In the genomic region with DNA sequence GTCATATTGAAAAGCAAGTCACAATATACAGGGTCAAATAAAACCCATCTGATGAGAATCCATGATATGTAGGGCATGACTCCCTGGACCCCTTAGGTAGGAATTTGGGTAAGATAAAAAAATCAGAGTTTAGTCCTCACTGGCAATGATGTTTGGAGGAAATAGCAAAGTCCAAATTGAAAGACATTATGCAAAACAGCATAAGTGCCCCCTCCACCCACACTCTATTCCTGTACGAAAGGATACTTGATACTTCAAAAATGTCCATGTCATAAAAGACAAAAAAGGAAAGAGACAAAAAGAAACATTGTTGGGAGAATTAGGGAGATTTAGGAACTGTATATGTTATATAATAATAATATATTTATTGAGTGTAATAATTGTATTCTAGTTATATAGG, we compare ENCODE assay signal across 12 cellular contexts.
"Had no signal": no experiment of that assay in that cellular context is flagged by ENCODE, and none has a peak within 500 bp of the region (broad histone marks: within the 10 kb centered on the region; RNA-seq: fewer than 3 reads in every experiment).

No MANE protein-coding gene starts in this region.

- H3K27me3 ChIP-seq: gastrocnemius medialis, heart left ventricle, transverse colon had no signal

- H3K27ac ChIP-seq: gastrocnemius medialis, heart left ventricle, transverse colon had no signal

- H3K36me3 ChIP-seq: gastrocnemius medialis had no signal

- H3K4me3 Mint-ChIP-seq: activated CD4-positive, alpha-beta memory T cell treated with anti-CD3 and anti-CD28 coated beads, Interleukin-2, amount 10 ng/mL, durations not matched to agents 7 days and 5 days; activated naive CD4-positive, alpha-beta T cell treated with anti-CD3 and anti-CD28 coated beads for 36 hours; naive thymus-derived CD4-positive, alpha-beta T cell had no signal

- H3K9me3 Mint-ChIP-seq: activated naive CD4-positive, alpha-beta T cell treated with anti-CD3 and anti-CD28 coated beads for 36 hours had no signal

- H3K9me3 ChIP-seq: gastrocnemius medialis, transverse colon had no signal

- H3K4me3 ChIP-seq: gastrocnemius medialis, heart left ventricle, lung, transverse colon had no signal

- DNase-seq: activated CD4-positive, alpha-beta memory T cell treated with anti-CD3 and anti-CD28 coated beads, Interleukin-2, amount 10 ng/mL, durations not matched to agents 7 days and 5 days; activated CD4-positive, CD25-positive, alpha-beta regulatory T cell treated with anti-CD3 and anti-CD28 coated beads, Interleukin-2, amount 50 U/mL, for 72 hours; activated naive CD4-positive, alpha-beta T cell treated with anti-CD3 and anti-CD28 coated beads for 36 hours; gastrocnemius medialis; heart left ventricle; naive thymus-derived CD4-positive, alpha-beta T cell; posterior cingulate gyrus; retina; stimulated activated CD4-positive, alpha-beta T cell treated with anti-CD3 and anti-CD28 coated beads, Interleukin-4, amount 100 ng/mL, for 24 hours; stimulated activated naive CD4-positive, alpha-beta T cell; transverse colon had no signal

- H3K27ac Mint-ChIP-seq: activated CD4-positive, alpha-beta memory T cell treated with anti-CD3 and anti-CD28 coated beads, Interleukin-2, amount 10 ng/mL, durations not matched to agents 7 days and 5 days; activated naive CD4-positive, alpha-beta T cell treated with anti-CD3 and anti-CD28 coated beads for 36 hours; naive thymus-derived CD4-positive, alpha-beta T cell had no signal

- H3K4me1 ChIP-seq: gastrocnemius medialis had no signal

- H3K27me3 Mint-ChIP-seq: activated CD4-positive, alpha-beta memory T cell treated with anti-CD3 and anti-CD28 coated beads, Interleukin-2, amount 10 ng/mL, durations not matched to agents 7 days and 5 days; naive thymus-derived CD4-positive, alpha-beta T cell had no signal
